Comparison of ENCODE assay signal across 17 cellular contexts in the genomic region with DNA sequence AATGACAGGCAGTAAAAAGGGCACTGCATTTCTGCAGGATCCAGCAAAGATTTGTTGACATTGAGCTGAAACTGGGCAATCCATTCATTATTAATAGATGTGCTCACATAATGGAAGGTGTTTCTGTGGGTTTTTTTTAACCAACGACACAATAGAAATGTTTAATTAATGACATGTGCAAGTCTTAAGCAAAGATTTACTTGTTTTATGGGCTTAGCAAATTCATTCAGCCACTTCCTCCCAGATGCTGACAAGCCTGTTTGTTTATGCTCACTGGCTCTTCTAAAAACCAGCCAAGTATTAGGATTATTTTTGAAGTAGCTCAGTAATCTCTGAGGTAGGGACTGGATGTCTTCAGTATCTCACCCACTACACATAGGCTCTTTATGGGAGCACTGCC.
DNase-seq lines count a peak whose midpoint lies in the region; ATAC-seq and TF ChIP-seq lines count a peak whose summit lies in the region.
"Had no signal": no experiment of that assay in that cellular context is flagged by ENCODE, and none has a peak within 500 bp of the region (broad histone marks: within the 10 kb centered on the region; RNA-seq: fewer than 3 reads in every experiment).

No MANE protein-coding gene starts in this region.

- no peak for TF ChIP-seq CTCF in fibroblast of villous mesenchyme (IDR thresholded peaks at IDR 0.05; ENCODE audit: insufficient read depth, low read depth, low read length)

- DNase-seq in NCI-H1417 (lab: John Stamatoyannopoulos, UW) (peak in 2 of 3 experiments; percentile 15 to 57), NCI-H1417 treated with DMSO at 0.1 percent for 48 hours (lab: John Stamatoyannopoulos, UW) (no peak), NCI-H774 (lab: John Stamatoyannopoulos, UW) (peak; percentile 31), fibroblast of villous mesenchyme (ENCODE audit: low read depth) (peak; percentile 6), Ammon's horn (ENCODE audit: low spot score) (no peak)
- DNase-seq in activated effector memory CD4-positive, alpha-beta T cell treated with Interleukin-2 at 50 U/mL for 16 hours = no peak
- DNase-seq: DND-41, H9, HFFc6, KBM-7, NCI-H1092 treated with DMSO at 0.1 percent for 48 hours, NCI-H1930, SW 1271, T-helper 17 cell had no signal

- no peak overlapping the region for H3K4me3 ChIP-seq in fibroblast of villous mesenchyme (ENCODE audit: low read depth, low read length)
- H3K4me3 ChIP-seq: GM12878 had no signal

- no peak for ATAC-seq in SK-N-SH treated with all-trans-retinoic acid at 6 μM for 48 hours
- ATAC-seq: GM12878, Right ventricle myocardium inferior, T-helper 17 cell had no signal

TF ChIP-seq in SK-N-SH treated with all-trans-retinoic acid at 6 μM for 48 hours, 23 proteins besides CTCF, POLR2A, EP300 and RAD21:
- TF ChIP-seq ISL1 (CRISPR knock-in tag; IDR thresholded peaks at IDR 0.05) (no peak), BACH2 (CRISPR knock-in tag; IDR thresholded peaks at IDR 0.05; ENCODE audit: borderline replicate concordance) (no peak), OSR1 (CRISPR knock-in tag; IDR thresholded peaks at IDR 0.05) (no peak), ZC3H10 (CRISPR knock-in tag; IDR thresholded peaks at IDR 0.05) (no peak), GLIS3 (CRISPR knock-in tag; IDR thresholded peaks at IDR 0.05) (no peak), CSDC2 (CRISPR knock-in tag; IDR thresholded peaks at IDR 0.05) (no peak)
- TF ChIP-seq, protein P1, sequence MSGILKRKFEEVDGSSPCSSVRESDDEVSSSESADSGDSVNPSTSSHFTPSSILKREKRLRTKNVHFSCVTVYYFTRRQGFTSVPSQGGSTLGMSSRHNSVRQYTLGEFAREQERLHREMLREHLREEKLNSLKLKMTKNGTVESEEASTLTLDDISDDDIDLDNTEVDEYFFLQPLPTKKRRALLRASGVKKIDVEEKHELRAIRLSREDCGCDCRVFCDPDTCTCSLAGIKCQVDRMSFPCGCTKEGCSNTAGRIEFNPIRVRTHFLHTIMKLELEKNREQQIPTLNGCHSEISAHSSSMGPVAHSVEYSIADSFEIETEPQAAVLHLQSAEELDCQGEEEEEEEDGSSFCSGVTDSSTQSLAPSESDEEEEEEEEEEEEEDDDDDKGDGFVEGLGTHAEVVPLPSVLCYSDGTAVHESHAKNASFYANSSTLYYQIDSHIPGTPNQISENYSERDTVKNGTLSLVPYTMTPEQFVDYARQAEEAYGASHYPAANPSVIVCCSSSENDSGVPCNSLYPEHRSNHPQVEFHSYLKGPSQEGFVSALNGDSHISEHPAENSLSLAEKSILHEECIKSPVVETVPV (CRISPR knock-in tag; IDR thresholded peaks at IDR 0.05) = no peak

Comparison
In these comparisons a context has a peak if more than half of its experiments do, and no peak if none do; other contexts are left out.
1. DNase-seq: peak in NCI-H1417 (2 of 3), NCI-H774 (single experiment) and fibroblast of villous mesenchyme (single experiment); none in NCI-H1417 treated with DMSO at 0.1 percent for 48 hours (single experiment), Ammon's horn (single experiment) and activated effector memory CD4-positive, alpha-beta T cell treated with Interleukin-2 at 50 U/mL for 16 hours (single experiment).